Comparison of ENCODE assay signal across 26 cellular contexts in the genomic region with DNA sequence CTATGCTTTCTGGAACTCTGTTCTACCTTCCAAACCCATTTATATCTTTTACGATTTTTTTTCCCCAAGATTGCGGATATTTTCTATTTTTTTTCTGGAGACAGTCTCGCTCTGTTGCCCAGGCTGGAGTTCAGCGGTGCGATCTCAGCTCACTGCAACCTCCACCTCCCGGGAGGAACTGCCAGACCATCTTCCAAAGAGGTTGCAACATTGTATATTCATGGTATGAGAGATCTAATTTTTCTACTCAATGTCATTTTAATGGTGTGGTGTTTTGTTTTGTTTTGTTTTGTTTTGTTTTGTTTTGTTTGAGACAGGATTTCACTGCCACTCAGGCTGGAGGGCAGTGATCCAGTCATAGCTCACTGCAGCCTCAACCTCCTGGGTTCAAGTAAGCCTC. TPM values are rescaled to one million over a fixed set of nuclear protein-coding genes. Genes with fewer than 3 reads are reported as not detected.
DNase-seq lines count a peak whose midpoint lies in the region; FAIRE-seq and TF ChIP-seq lines count a peak whose summit lies in the region.
"Had no signal": no experiment of that assay in that cellular context is flagged by ENCODE, and none has a peak within 500 bp of the region (broad histone marks: within the 10 kb centered on the region; RNA-seq: fewer than 3 reads in every experiment).

No MANE protein-coding gene starts in this region.

- peak overlapping the region; percentile 18 for H3K27ac Mint-ChIP-seq in neural progenitor cell
- H3K27ac Mint-ChIP-seq: CD8-positive, alpha-beta T cell had no signal

- H3K9me3 ChIP-seq in BLaER1 treated with 17β-estradiol and CSF1 and Interleukin-3, amounts not matched to agents 10 nM and 100 nM (replicated peaks in 1 of 11), result no peaks in the 10 kb centered on the region
- no peaks in the 10 kb centered on the region for H3K9me3 ChIP-seq in H1 (ENCODE audit: insufficient read depth in 2 of 2, low read depth in 1 of 2, low read length in 1 of 2)
- no peaks in the 10 kb centered on the region for H3K9me3 ChIP-seq in neural progenitor cell (ENCODE audit: low read depth)
- no peaks in the 10 kb centered on the region for H3K9me3 ChIP-seq in testis
- H3K9me3 ChIP-seq: A549, BE2C, Caco-2, HAP-1 had no signal

- H3K27ac ChIP-seq in BLaER1 treated with 17β-estradiol and CSF1 and Interleukin-3, amounts not matched to agents 10 nM and 100 nM, result no peak overlapping the region
- H3K27ac ChIP-seq in H1 (ENCODE audit: low read depth, low read length) (no peak overlapping the region), neural progenitor cell (no peak overlapping the region), testis (no peak overlapping the region)
- H3K27ac ChIP-seq: A549, C4-2B, GM23248 had no signal

- H3K18ac ChIP-seq in H1 (ENCODE audit: extremely low read depth, low read length), result no peak overlapping the region

- no peak overlapping the region for H3K4ac ChIP-seq in H1 (replicated peaks; ENCODE audit: insufficient read length, low read depth, low read length)

- peaks cover 0 to 13% (median 9%) of the 10 kb centered on the region in 10 experiments; a peak in 15 of 20 replicates for H3K4me1 ChIP-seq in BLaER1 treated with 17β-estradiol and CSF1 and Interleukin-3, amounts not matched to agents 10 nM and 100 nM
- H3K4me1 ChIP-seq in H1 (replicated peaks in 1 of 4; ENCODE audit: control insufficient read depth in 3 of 4, insufficient read depth in 4 of 4, low read length in 3 of 4) (no peaks in the 10 kb centered on the region), neural progenitor cell (no peaks in the 10 kb centered on the region), testis (peaks cover 15% of the 10 kb centered on the region)
- H3K4me1 ChIP-seq: BE2C, Caco-2, HAP-1 had no signal

- H4K91ac ChIP-seq in H1 (replicated peaks; ENCODE audit: insufficient read length, low read length), result no peak overlapping the region

- no peak overlapping the region for H2BK120ac ChIP-seq in H1 (replicated peaks; ENCODE audit: low read depth, low read length)

- no peak overlapping the region for H4K5ac ChIP-seq in H1 (ENCODE audit: insufficient read length, low read depth, low read length)

- no peak overlapping the region for H3K4me3 ChIP-seq in BLaER1 treated with 17β-estradiol and CSF1 and Interleukin-3, amounts not matched to agents 10 nM and 100 nM
- H3K4me3 ChIP-seq in H1 (ENCODE audit: extremely low read depth in 1 of 4, insufficient read depth in 2 of 4, low read depth in 3 of 4, low read length in 4 of 4), result no peak overlapping the region
- no peak overlapping the region for H3K4me3 ChIP-seq in neural progenitor cell
- H3K4me3 ChIP-seq in testis, result no peak overlapping the region
- H3K4me3 ChIP-seq: A549, GM12878, GM23248, HAP-1 had no signal

- TF ChIP-seq EP300 in H1 (IDR thresholded peaks at IDR 0.05; ENCODE audit: borderline replicate concordance in 1 of 2, low read depth in 2 of 2, low read length in 2 of 2), result no peak

- H3K79me2 ChIP-seq in H1 (ENCODE audit: control insufficient read depth in 1 of 2, insufficient read depth in 2 of 2, low read length in 2 of 2) (no peaks in the 10 kb centered on the region), neural progenitor cell (ENCODE audit: low read depth) (no peaks in the 10 kb centered on the region)

- H2BK5ac ChIP-seq in H1 (ENCODE audit: low read depth, low read length), result no peak overlapping the region

- H3K4me3 Mint-ChIP-seq in neural progenitor cell, result no peak overlapping the region
- H3K4me3 Mint-ChIP-seq: CD4-positive, CD25-positive, alpha-beta regulatory T cell; CD8-positive, alpha-beta T cell had no signal

- DNase-seq in H1 (ENCODE audit: low read depth in 1 of 2, low spot score in 2 of 2), result no peak
- no peak for DNase-seq in neural progenitor cell (ENCODE audit: low spot score)
- peak; percentile 66 for DNase-seq in testis
- no peak for DNase-seq in T1000 (lab: John Stamatoyannopoulos, UW)
- no peak for DNase-seq in NCI-H146 treated with DMSO at 0.1 percent for 48 hours (lab: John Stamatoyannopoulos, UW; ENCODE audit: unreplicated experiment)
- no peak for DNase-seq in anterior cingulate cortex (lab: John Stamatoyannopoulos, UW)
- DNase-seq: 8988T; ACHN; AML-193; BE2C; Caco-2; CD4-positive, CD25-positive, alpha-beta regulatory T cell; CD8-positive, alpha-beta T cell; DMS 273 treated with DMSO at 0.1 percent for 48 hours; DMS79; EL; GDM1; GM23248 had no signal

- 0 out of 2 replicates have a peak overlapping the region, but pooled peaks have one; percentile 25 for H4K8ac ChIP-seq in H1 (ENCODE audit: extremely low read depth, insufficient read depth, low read length)

- WGBS in H1 (ENCODE audit: extremely low coverage in 1 of 2, insufficient coverage in 1 of 2, insufficient read length in 1 of 2, insufficient replicate concordance in 2 of 2, low coverage in 1 of 2, low lambda C conversion rate in 2 of 2, missing lambda C conversion rate in 1 of 2), 2 experiments, result 90% methylated on average over 6 of the region's 6 CpGs; no CpG with 5 or more reads in 1 of the 2 experiments
- WGBS in testis, 2 donors, result 30 to 43% methylated on average over 6 of the region's 6 CpGs

- intact Hi-C loops in testis (cut with DNase I; ENCODE audit: low total_unique reads), result no loop called here

- no peak overlapping the region for H2BK20ac ChIP-seq in H1 (ENCODE audit: low read length)

- TF ChIP-seq POLR2A in H1 (IDR thresholded peaks at IDR 0.05; ENCODE audit: control extremely low read depth in 1 of 2, low read depth in 2 of 2, low read length in 2 of 2) (no peak), testis (IDR thresholded peaks at IDR 0.05) (no peak)

- H3K9ac ChIP-seq in BLaER1 treated with 17β-estradiol and CSF1 and Interleukin-3, amounts not matched to agents 10 nM and 100 nM, result no peak overlapping the region
- H3K9ac ChIP-seq in H1 (replicated peaks in 1 of 4; ENCODE audit: extremely low read depth in 1 of 4, low read depth in 3 of 4, low read length in 3 of 4) (no peak overlapping the region), neural progenitor cell (no peak overlapping the region)
- H3K9ac ChIP-seq: GM23248 had no signal

- H2BK15ac ChIP-seq in H1 (ENCODE audit: low read length), result no peak overlapping the region

- peaks cover 3% of the 10 kb centered on the region for H3K4me1 Mint-ChIP-seq in neural progenitor cell
- H3K4me1 Mint-ChIP-seq: CD4-positive, CD25-positive, alpha-beta regulatory T cell had no signal

- no peak for TF ChIP-seq CTCF in H1 (IDR thresholded peaks at IDR 0.05; ENCODE audit: control extremely low read depth in 1 of 3, insufficient read depth in 1 of 3, low read depth in 1 of 3, low read length in 3 of 3)
- no peak for TF ChIP-seq CTCF in neural progenitor cell (IDR thresholded peaks at IDR 0.05)
- TF ChIP-seq CTCF in testis (IDR thresholded peaks at IDR 0.05), result no peak

- H3K56ac ChIP-seq in H1 (replicated peaks; ENCODE audit: insufficient read length, low read depth, low read length), result no peak overlapping the region

- H3K27me3 ChIP-seq in BLaER1 treated with 17β-estradiol and CSF1 and Interleukin-3, amounts not matched to agents 10 nM and 100 nM, result no peaks in the 10 kb centered on the region
- H3K27me3 ChIP-seq in H1 (replicated peaks in 1 of 4; ENCODE audit: control insufficient read depth in 3 of 4, extremely low read depth in 1 of 4, insufficient read depth in 3 of 4, low read length in 3 of 4) (no peaks in the 10 kb centered on the region), neural progenitor cell (no peaks in the 10 kb centered on the region), testis (no peaks in the 10 kb centered on the region)
- H3K27me3 ChIP-seq: BE2C had no signal

- no peak overlapping the region for H3K14ac ChIP-seq in H1 (ENCODE audit: insufficient read length)

- no peaks in the 10 kb centered on the region for H4K20me1 ChIP-seq in BLaER1 treated with 17β-estradiol and CSF1 and Interleukin-3, amounts not matched to agents 10 nM and 100 nM
- H4K20me1 ChIP-seq in H1 (replicated peaks in 1 of 2; ENCODE audit: control insufficient read depth in 1 of 2, insufficient read depth in 2 of 2, low read length in 2 of 2) (no peaks in the 10 kb centered on the region), neural progenitor cell (ENCODE audit: low read depth) (no peaks in the 10 kb centered on the region)

- H3K36me3 ChIP-seq in BLaER1 treated with 17β-estradiol and CSF1 and Interleukin-3, amounts not matched to agents 10 nM and 100 nM, result no peaks in the 10 kb centered on the region
- H3K36me3 ChIP-seq in H1 (ENCODE audit: control insufficient read depth in 2 of 4, insufficient read depth in 4 of 4, low read length in 3 of 4), result no peaks in the 10 kb centered on the region
- no peaks in the 10 kb centered on the region for H3K36me3 ChIP-seq in neural progenitor cell
- no peaks in the 10 kb centered on the region for H3K36me3 ChIP-seq in testis (ENCODE audit: low read depth, missing control alignments)
- H3K36me3 ChIP-seq: BE2C, HAP-1 had no signal

- no peaks in the 10 kb centered on the region for H3K79me1 ChIP-seq in H1 (ENCODE audit: low read depth, low read length)

- no peak overlapping the region for H2BK12ac ChIP-seq in H1 (ENCODE audit: low read depth, low read length)

- no peak overlapping the region for H3K23ac ChIP-seq in H1 (ENCODE audit: insufficient read length)

- no peak for FAIRE-seq in H1 (lab: Jason Lieb, UNC)
- FAIRE-seq: A549, D721Med, GM12878, GM19239, H54 had no signal

- TF ChIP-seq RAD21 in H1 (IDR thresholded peaks at IDR 0.05 in 1 of 2, conservative IDR thresholded peaks at IDR 0.05 in 1 of 2; ENCODE audit: low read depth in 2 of 2, low read length in 2 of 2), result no peak

- POLR2A ChIA-PET in H1 (lab: Charles Lee; ENCODE audit: partially characterized antibody), result no interaction called here

- no peak overlapping the region for H2AK5ac ChIP-seq in H1 (ENCODE audit: low read depth, low read length)

- no peak overlapping the region for H2AFZ ChIP-seq in H1 (ENCODE audit: low read length)
- no peak overlapping the region for H2AFZ ChIP-seq in neural progenitor cell (replicated peaks)
- H2AFZ ChIP-seq: GM23248 had no signal

- H3F3A ChIP-seq in neural progenitor cell (ENCODE audit: low read depth), result no peaks in the 10 kb centered on the region

- CTCF ChIA-PET in H1 (lab: Charles Lee; ENCODE audit: partially characterized antibody), result interaction anchor here (0.7 to 4.8 kb wide), 7 partner anchors 10 to 269 kb away, joined by 3 to 14 read pairs (median 4); no protein-coding TSS in a partner anchor

- H3K4me2 ChIP-seq in BLaER1 treated with 17β-estradiol and CSF1 and Interleukin-3, amounts not matched to agents 10 nM and 100 nM, result peak overlapping the region in 10 of 11 experiments; percentile 13 to 47 (median 30); a peak in 16 of 22 replicates
- H3K4me2 ChIP-seq in H1 (ENCODE audit: insufficient read depth in 1 of 2, low read depth in 2 of 2, low read length in 2 of 2), result no peak overlapping the region
- H3K4me2 ChIP-seq in neural progenitor cell, result no peak overlapping the region
- H3K4me2 ChIP-seq: A549 had no signal

- H3K9me3 Mint-ChIP-seq in neural progenitor cell, result no peaks in the 10 kb centered on the region
- H3K9me3 Mint-ChIP-seq: CD8-positive, alpha-beta T cell had no signal

- no peaks in the 10 kb centered on the region for H3K36me3 Mint-ChIP-seq in neural progenitor cell
- H3K36me3 Mint-ChIP-seq: CD4-positive, CD25-positive, alpha-beta regulatory T cell; CD8-positive, alpha-beta T cell had no signal

- no peaks in the 10 kb centered on the region for H3K27me3 Mint-ChIP-seq in neural progenitor cell (ENCODE audit: insufficient read depth, low read depth)

- no peaks in the 10 kb centered on the region for H3K23me2 ChIP-seq in H1 (ENCODE audit: low read depth, low read length)

RNA-seq across cellular contexts. Expression of gene BMERB1, which starts 8.5 kb away (rescaled TPM):
- total RNA-seq in H1 (2021; fragmentation: NEBNext Ultra II Directional; extraction: Animal tissue kit (Norgen Biotek cat#: 25700)), result 23.5 and 26.1 TPM in 2 replicates
- polyA plus RNA-seq in H1 (2011; rRNA removed) (27.1 and 29.5 TPM in 2 replicates), testis (ENCODE audit: insufficient read depth, low read depth, low replicate concordance) (102 TPM)
- polyA plus RNA-seq in H1 (2011; cell fraction: cytosol; rRNA removed), result 30.0 TPM
- polyA plus RNA-seq in H1 (2011; cell fraction: nucleus; rRNA removed), result 22.4 TPM
- 26.8 to 31.5 TPM (median 28.7 TPM) in 4 replicates for polyA plus RNA-seq in H1 (2012, experiment 1 of 2)
- 10.1 TPM for polyA plus RNA-seq in H1 (2012, experiment 2 of 2)
- 10.8 TPM for polyA plus RNA-seq in H1 (2013, experiment 1 of 2)
- polyA plus RNA-seq in H1 (2013, experiment 2 of 2), result 12.0 TPM
- polyA minus RNA-seq in H1 (2011; rRNA and poly(A)+ RNA removed), result 23.5 and 25.4 TPM in 2 replicates
- 9.5 TPM for polyA minus RNA-seq in H1 (2011; cell fraction: cytosol; rRNA and poly(A)+ RNA removed)
- polyA minus RNA-seq in H1 (2011; cell fraction: nucleus; rRNA and poly(A)+ RNA removed), result 12.5 TPM
- total RNA-seq in neural progenitor cell (ENCODE audit: low replicate concordance) (39.0 and 44.6 TPM in 2 replicates), testis (10 to 100 TPM; 54.1 to 63.1 TPM)
- total RNA-seq: Caco-2 had no signal

RNA-seq across cellular contexts. Expression of gene MPV17L, which starts 30.3 kb away (rescaled TPM):
- total RNA-seq in H1 (2021; fragmentation: NEBNext Ultra II Directional; extraction: Animal tissue kit (Norgen Biotek cat#: 25700)), result 7.3 and 8.2 TPM in 2 replicates
- polyA plus RNA-seq in H1 (2011; rRNA removed) (5.4 and 6.7 TPM in 2 replicates), testis (ENCODE audit: insufficient read depth, low read depth, low replicate concordance) (3.7 TPM)
- polyA plus RNA-seq in H1 (2011; cell fraction: cytosol; rRNA removed), result 4.5 TPM
- 3.4 TPM for polyA plus RNA-seq in H1 (2011; cell fraction: nucleus; rRNA removed)
- 3.3 to 4.2 TPM (median 3.9 TPM) in 4 replicates for polyA plus RNA-seq in H1 (2012, experiment 1 of 2)
- polyA plus RNA-seq in H1 (2012, experiment 2 of 2), result 4.5 TPM
- 4.2 TPM for polyA plus RNA-seq in H1 (2013, experiment 1 of 2)
- 3.7 TPM for polyA plus RNA-seq in H1 (2013, experiment 2 of 2)
- polyA minus RNA-seq in H1 (2011; rRNA and poly(A)+ RNA removed), result 6.9 and 7.3 TPM in 2 replicates
- 7.8 TPM for polyA minus RNA-seq in H1 (2011; cell fraction: cytosol; rRNA and poly(A)+ RNA removed)
- 4.5 TPM for polyA minus RNA-seq in H1 (2011; cell fraction: nucleus; rRNA and poly(A)+ RNA removed)
- total RNA-seq in neural progenitor cell (ENCODE audit: low replicate concordance) (0.30 and 0.87 TPM in 2 replicates), testis (10 to 100 TPM in 1 of 2 donors, 1 to 10 TPM in 1; 9.5 to 12.5 TPM)
- total RNA-seq: CD4-positive, CD25-positive, alpha-beta regulatory T cell; CD8-positive, alpha-beta T cell had no signal
- polyA plus RNA-seq: CD4-positive, CD25-positive, alpha-beta regulatory T cell had no signal

RNA-seq across cellular contexts. Expression of gene NPIPA5, which starts 47.8 kb away (rescaled TPM):
- total RNA-seq in H1 (2021; fragmentation: NEBNext Ultra II Directional; extraction: Animal tissue kit (Norgen Biotek cat#: 25700)), result 0.61 and 1.0 TPM in 2 replicates
- polyA plus RNA-seq in H1 (2011; rRNA removed) (3.5 and 4.1 TPM in 2 replicates), testis (ENCODE audit: insufficient read depth, low read depth, low replicate concordance) (6.0 TPM)
- 4.4 TPM for polyA plus RNA-seq in H1 (2011; cell fraction: cytosol; rRNA removed)
- polyA plus RNA-seq in H1 (2011; cell fraction: nucleus; rRNA removed), result 4.3 TPM
- polyA plus RNA-seq in H1 (2012, experiment 1 of 2), result 1.1 to 6.5 TPM (median 4.3 TPM) in 4 replicates
- polyA plus RNA-seq in H1 (2012, experiment 2 of 2), result 4.0 TPM
- 3.7 TPM for polyA plus RNA-seq in H1 (2013, experiment 1 of 2)
- polyA plus RNA-seq in H1 (2013, experiment 2 of 2), result 4.0 TPM
- polyA minus RNA-seq in H1 (2011; rRNA and poly(A)+ RNA removed), result 0.80 and 1.1 TPM in 2 replicates
- polyA minus RNA-seq in H1 (2011; cell fraction: cytosol; rRNA and poly(A)+ RNA removed), result not detected
- 0.80 TPM for polyA minus RNA-seq in H1 (2011; cell fraction: nucleus; rRNA and poly(A)+ RNA removed)
- total RNA-seq in neural progenitor cell (ENCODE audit: low replicate concordance) (0.87 TPM in 1 of 2 replicates, not detected in the other), testis (10 to 100 TPM; 23.0 to 40.1 TPM)
- polyA plus RNA-seq: GM23248 had no signal

Comparison
In these comparisons a context has a peak if more than half of its experiments do, and no peak if none do; other contexts are left out.
1. H3K4me2 ChIP-seq: peak in BLaER1 treated with 17β-estradiol and CSF1 and Interleukin-3, amounts not matched to agents 10 nM and 100 nM (10 of 11); none in H1 (0 of 2) and neural progenitor cell (single experiment).
2. RNA of gene NPIPA5, which starts 47.8 kb away (total RNA-seq): 23.0 to 40.1 TPM in testis; 0.61 to 1.0 TPM in H1 and 0.87 TPM in neural progenitor cell; every median in the first group is over 10 times any median in the second.